6 cellular contexts compared by ENCODE assay signal in genomic region chr7:159281573-159281972, GRCh38.
"Had no signal": no experiment of that assay in that cellular context is flagged by ENCODE, and none has a peak within 500 bp of the region (broad histone marks: within the 10 kb centered on the region; RNA-seq: fewer than 3 reads in every experiment).

No MANE protein-coding gene starts in this region.

- DNase-seq: IMR-90, KBM-7, KG1 had no signal

- H3K4me3 ChIP-seq: K562 had no signal

- ATAC-seq: HepG2, K562 had no signal

- H3K27ac ChIP-seq: HL-60 had no signal
